In genomic region chr17:78341559-78342437, GRCh38 we compare ENCODE assay signal across 1 cellular context.
TF ChIP-seq lines count a peak whose summit lies in the region.

No MANE protein-coding gene starts in this region.

TF ChIP-seq in HepG2, 621 proteins besides CTCF, POLR2A, EP300 and RAD21 (continued from another document and continues in another):
- TF ChIP-seq ZNF253 (CRISPR knock-in tag; IDR thresholded peaks at IDR 0.05; ENCODE audit: borderline replicate concordance) (no peak), MLX (CRISPR knock-in tag; IDR thresholded peaks at IDR 0.05) (no peak), XBP1 (CRISPR knock-in tag; IDR thresholded peaks at IDR 0.05) (no peak), ZFX (CRISPR knock-in tag; IDR thresholded peaks at IDR 0.05; ENCODE audit: low read depth) (0 out of 2 replicates have a peak, but pooled peaks have one; percentile 21), ZBTB26 (CRISPR knock-in tag; IDR thresholded peaks at IDR 0.05; ENCODE audit: borderline replicate concordance) (no peak), NRL (CRISPR knock-in tag; IDR thresholded peaks at IDR 0.05; ENCODE audit: borderline replicate concordance) (peak; percentile 29; the same call in 1 of the 2 replicates), HNF1A (IDR thresholded peaks at IDR 0.05; ENCODE audit: low read depth) (no peak), HNF1A (CRISPR knock-in tag; IDR thresholded peaks at IDR 0.05; ENCODE audit: borderline replicate concordance) (no peak), ZNF605 (CRISPR knock-in tag; IDR thresholded peaks at IDR 0.05) (no peak), HIVEP1 (CRISPR knock-in tag; IDR thresholded peaks at IDR 0.05) (no peak), ZNF674 (CRISPR knock-in tag; IDR thresholded peaks at IDR 0.05; ENCODE audit: low read depth) (no peak), KDM5A (IDR thresholded peaks at IDR 0.05; ENCODE audit: borderline replicate concordance, low read length) (no peak), UBTF (CRISPR knock-in tag; IDR thresholded peaks at IDR 0.05) (peak; percentile 47; the same call in 1 of the 2 replicates), EED (CRISPR knock-in tag; IDR thresholded peaks at IDR 0.05) (0 out of 2 replicates have a peak, but pooled peaks have one; percentile 11), RFX1 (IDR thresholded peaks at IDR 0.05) (peak; percentile 44; the same call in 1 of the 2 replicates), TRIM22 (IDR thresholded peaks at IDR 0.05) (no peak), ZNF704 (CRISPR knock-in tag; IDR thresholded peaks at IDR 0.05; ENCODE audit: borderline replicate concordance) (no peak), PCBP2 (optimal IDR thresholded peaks at IDR 0.05; ENCODE audit: low read depth, low read length, poor library complexity, severe bottlenecking) (no peak), ZNF530 (CRISPR knock-in tag; IDR thresholded peaks at IDR 0.05; ENCODE audit: low read depth) (no peak), ZNF143 (CRISPR knock-in tag; IDR thresholded peaks at IDR 0.05) (no peak), SYNCRIP (IDR thresholded peaks at IDR 0.05; ENCODE audit: insufficient read depth, low read depth, low read length) (no peak), GABPA (IDR thresholded peaks at IDR 0.05; ENCODE audit: low read depth, low read length) (0 out of 2 replicates have a peak, but pooled peaks have one; percentile 20), GABPA (CRISPR knock-in tag; IDR thresholded peaks at IDR 0.05; ENCODE audit: low read depth) (no peak), E2F1 (CRISPR knock-in tag; IDR thresholded peaks at IDR 0.05) (no peak), ZKSCAN8 (CRISPR knock-in tag; IDR thresholded peaks at IDR 0.05; ENCODE audit: borderline replicate concordance) (no peak), RFX3 (CRISPR knock-in tag; IDR thresholded peaks at IDR 0.05) (peak; percentile 37; the same call in 1 of the 2 replicates), NBN (conservative IDR thresholded peaks at IDR 0.05) (no peak), HIC2 (CRISPR knock-in tag; IDR thresholded peaks at IDR 0.05; ENCODE audit: low read depth) (no peak), ZSCAN21 (CRISPR knock-in tag; IDR thresholded peaks at IDR 0.05; ENCODE audit: borderline replicate concordance) (0 out of 2 replicates have a peak, but pooled peaks have one; percentile 22), ARNT2 (CRISPR knock-in tag; IDR thresholded peaks at IDR 0.05; ENCODE audit: low read depth) (0 out of 2 replicates have a peak, but pooled peaks have one; percentile 23), SP4 (CRISPR knock-in tag; IDR thresholded peaks at IDR 0.05) (no peak), IRF9 (CRISPR knock-in tag; IDR thresholded peaks at IDR 0.05; ENCODE audit: borderline replicate concordance) (0 out of 2 replicates have a peak, but pooled peaks have one; percentile 51), EEA1 (CRISPR knock-in tag; IDR thresholded peaks at IDR 0.05; ENCODE audit: borderline replicate concordance) (0 out of 2 replicates have a peak, but pooled peaks have one; percentile 48), ZNF280B (CRISPR knock-in tag; IDR thresholded peaks at IDR 0.05; ENCODE audit: borderline replicate concordance) (no peak), ZNF510 (CRISPR knock-in tag; IDR thresholded peaks at IDR 0.05; ENCODE audit: low read depth) (no peak), MYC (CRISPR knock-in tag; IDR thresholded peaks at IDR 0.05; ENCODE audit: borderline replicate concordance) (0 out of 2 replicates have a peak, but pooled peaks have one; percentile 13)
